Comparison of ENCODE assay signal across 21 cellular contexts in the genomic region with DNA sequence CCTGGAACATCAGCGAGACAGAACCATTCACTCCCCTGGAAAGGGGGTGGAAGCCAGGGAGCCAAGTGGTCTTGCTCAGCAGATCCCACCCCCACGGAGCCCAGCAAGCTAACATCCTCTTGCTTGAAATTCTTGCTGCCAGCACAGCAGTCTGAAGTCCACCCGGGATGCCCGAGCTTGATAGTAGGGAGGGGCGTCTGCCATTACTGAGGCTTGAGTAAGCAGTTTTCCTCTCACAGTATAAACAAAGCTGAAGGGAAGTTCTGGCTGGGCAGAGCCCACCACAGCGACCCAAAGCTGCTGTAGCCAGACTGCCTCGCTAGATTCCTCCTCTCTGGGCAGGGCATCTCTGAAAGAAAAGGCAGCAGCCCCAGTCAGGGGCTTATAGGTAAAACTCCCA.
A peak's percentile ranks its signal among the peaks of the same experiment; 100 is the strongest.
DNase-seq lines count a peak whose midpoint lies in the region; ATAC-seq and TF ChIP-seq lines count a peak whose summit lies in the region.
"Had no signal": no experiment of that assay in that cellular context is flagged by ENCODE, and none has a peak within 500 bp of the region (broad histone marks: within the 10 kb centered on the region; RNA-seq: fewer than 3 reads in every experiment).

No MANE protein-coding gene starts in this region.

- H3K9me3 Mint-ChIP-seq in neural progenitor cell: peaks cover 6% of the 10 kb centered on the region

- no TSS peak for BruUV-seq in IMR-90 (replicated peaks; lab: Mats Ljungman, UMichigan)

- H3K27ac ChIP-seq in AG04450 (ENCODE audit: low read depth, low read length) (no peak overlapping the region), IMR-90 (ENCODE audit: insufficient read depth, low read length) (peak overlapping the region; percentile 10; the same call in 1 of the 2 replicates), neural progenitor cell (no peak overlapping the region)
- H3K27ac ChIP-seq: esophagus squamous epithelium, transverse colon had no signal

- H2AK9ac ChIP-seq in IMR-90 (replicated peaks; ENCODE audit: low read depth, low read length, poor library complexity): no peak overlapping the region

- no peak overlapping the region for H3K27ac Mint-ChIP-seq in neural progenitor cell
- H3K27ac Mint-ChIP-seq: CD8-positive, alpha-beta memory T cell; natural killer cell treated with Interleukin-12 subunit alpha and Interleukin-12 subunit beta and Interleukin-15 and Interleukin-18, amount 100 ng/mL, for 72 hours; T-helper 17 cell had no signal

- peak overlapping the region; percentile 31 for H3K4me2 ChIP-seq in IMR-90 (ENCODE audit: low read depth, low read length)
- H3K4me2 ChIP-seq in neural progenitor cell: no peak overlapping the region

- no peak overlapping the region for H3K56ac ChIP-seq in IMR-90 (ENCODE audit: extremely low read depth, insufficient read depth, low read length)

- in situ Hi-C loops in IMR-90 (cut with MboI; ENCODE audit: low sequenced_read_pairs): no loop called here

- no peaks in the 10 kb centered on the region for H3K79me2 ChIP-seq in neural progenitor cell (ENCODE audit: low read depth)

- peak overlapping the region; percentile 73; the same call in 1 of the 2 replicates for H3K14ac ChIP-seq in IMR-90 (replicated peaks; ENCODE audit: low read depth, low read length)

- ATAC-seq in IMR-90 (ENCODE audit: low read depth) (peak; percentile 92), GM21360 (IDR thresholded peaks at IDR 0.05; ENCODE audit: unreplicated experiment) (no peak), HG03039 (IDR thresholded peaks at IDR 0.05; ENCODE audit: unreplicated experiment) (no peak)
- ATAC-seq: activated CD4-positive, CD25-positive, alpha-beta regulatory T cell treated with anti-CD3 and anti-CD28 coated beads, Interleukin-2, amount 50 U/mL, for 24 hours; natural killer cell treated with Interleukin-12 subunit alpha and Interleukin-12 subunit beta and Interleukin-15 and Interleukin-18, amount 100 ng/mL, for 72 hours; stimulated activated naive CD8-positive, alpha-beta T cell treated with anti-CD3 and anti-CD28 coated beads, Interleukin-15, Interleukin-2, amounts not matched to agents 100 U/mL and 50 U/mL, for 24 hours; T-helper 17 cell had no signal

- peaks cover 9% of the 10 kb centered on the region for H3K4me1 Mint-ChIP-seq in neural progenitor cell
- H3K4me1 Mint-ChIP-seq: CD8-positive, alpha-beta memory T cell; T-helper 17 cell had no signal

- H3K36me3 Mint-ChIP-seq in neural progenitor cell: no peaks in the 10 kb centered on the region
- H3K36me3 Mint-ChIP-seq: CD8-positive, alpha-beta memory T cell had no signal

- H4K5ac ChIP-seq in IMR-90 (ENCODE audit: low read depth, low read length): peak overlapping the region; percentile 52

- H3K4me1 ChIP-seq in IMR-90 (ENCODE audit: control insufficient read depth, insufficient read depth, low read length) (peaks cover 6% of the 10 kb centered on the region), neural progenitor cell (peaks cover 15% of the 10 kb centered on the region)
- H3K4me1 ChIP-seq: esophagus squamous epithelium, transverse colon had no signal

- peak overlapping the region; percentile 79 for H2BK20ac ChIP-seq in IMR-90 (ENCODE audit: low read depth, low read length)

- no peaks in the 10 kb centered on the region; the same call in 1 of the 2 replicates for H3K9me1 ChIP-seq in IMR-90 (ENCODE audit: insufficient read depth, low read length)

- no peaks in the 10 kb centered on the region for H3K79me1 ChIP-seq in IMR-90 (ENCODE audit: low read depth in 1 of 2, low read length in 2 of 2)

- no peaks in the 10 kb centered on the region for H3K27me3 ChIP-seq in AG04450 (ENCODE audit: control insufficient read depth, insufficient read depth, low read length)
- no peaks in the 10 kb centered on the region for H3K27me3 ChIP-seq in IMR-90 (ENCODE audit: control insufficient read depth, insufficient read depth, low read length)
- no peaks in the 10 kb centered on the region for H3K27me3 ChIP-seq in neural progenitor cell
- H3K27me3 ChIP-seq: esophagus squamous epithelium, transverse colon had no signal

- H4K91ac ChIP-seq in IMR-90 (ENCODE audit: insufficient read depth, low read depth, low read length): peak overlapping the region; percentile 57

- DNase-seq in AG04450 (ENCODE audit: low read depth, low spot score) (peak; percentile 8), IMR-90 (peak; percentile 65), choroid plexus epithelial cell (ENCODE audit: low read depth) (peak; percentile 66), neural progenitor cell (ENCODE audit: low spot score) (no peak), MV-4-11 (lab: John Stamatoyannopoulos, UW) (no peak), iPS-NIHi11 (ENCODE audit: low spot score) (no peak)
- DNase-seq: CD8-positive, alpha-beta memory T cell; DMS79 treated with DMSO at 0.1 percent for 48 hours; effector CD8-positive, alpha-beta T cell; esophagus squamous epithelium; HCEC 1CT; NCI-H1417; NCI-H748 treated with DMSO at 0.1 percent for 48 hours; OCI-M1; stimulated activated naive CD8-positive, alpha-beta T cell treated with anti-CD3 and anti-CD28 coated beads, Interleukin-15, Interleukin-2, amounts not matched to agents 100 U/mL and 50 U/mL, for 24 hours; T-helper 17 cell; transverse colon had no signal

- no peaks in the 10 kb centered on the region for H3F3A ChIP-seq in neural progenitor cell (ENCODE audit: low read depth)

- CTCF ChIA-PET in AG04450 (lab: Charles Lee): no interaction called here
- CTCF ChIA-PET in IMR-90 (lab: Yijun Ruan, JAX): no interaction called here

- H2BK5ac ChIP-seq in IMR-90 (ENCODE audit: low read depth, low read length, poor library complexity, severe bottlenecking): peak overlapping the region; percentile 39

- H2BK15ac ChIP-seq in IMR-90 (ENCODE audit: low read depth, low read length): peak overlapping the region; percentile 47; the same call in 2 of the 3 replicates

- H3K9me3 ChIP-seq in AG04450 (ENCODE audit: control insufficient read depth, insufficient read depth, low read length) (peaks cover 7% of the 10 kb centered on the region; the same call in 1 of the 2 replicates), IMR-90 (ENCODE audit: control insufficient read depth, insufficient read depth, low read length) (no peaks in the 10 kb centered on the region), neural progenitor cell (ENCODE audit: low read depth) (no peaks in the 10 kb centered on the region)
- H3K9me3 ChIP-seq: transverse colon had no signal

- dilution Hi-C loops in IMR-90 (cut with HindIII; ENCODE audit: low sequenced_read_pairs, unreplicated experiment): no loop called here

- no CpG with 5 or more reads among the region's 7 CpGs for WGBS in IMR-90 (ENCODE audit: extremely low coverage in 2 of 2, insufficient read length in 1 of 2), 2 experiments

- no peaks in the 10 kb centered on the region for H3K27me3 Mint-ChIP-seq in neural progenitor cell (ENCODE audit: insufficient read depth, low read depth)
- H3K27me3 Mint-ChIP-seq: CD8-positive, alpha-beta memory T cell; natural killer cell treated with Interleukin-12 subunit alpha and Interleukin-12 subunit beta and Interleukin-15 and Interleukin-18, amount 100 ng/mL, for 72 hours; T-helper 17 cell had no signal

- H3K4me3 Mint-ChIP-seq in neural progenitor cell: no peak overlapping the region
- H3K4me3 Mint-ChIP-seq: CD8-positive, alpha-beta memory T cell; natural killer cell treated with Interleukin-12 subunit alpha and Interleukin-12 subunit beta and Interleukin-15 and Interleukin-18, amount 100 ng/mL, for 72 hours; T-helper 17 cell had no signal

- H3K4me3 ChIP-seq in AG04450 (ENCODE audit: low read depth, low read length) (no peak overlapping the region), IMR-90 (ENCODE audit: insufficient read depth, low read depth, low read length) (no peak overlapping the region), choroid plexus epithelial cell (ENCODE audit: low read depth, low read length) (peak overlapping the region; percentile 25), neural progenitor cell (no peak overlapping the region)
- H3K4me3 ChIP-seq: esophagus squamous epithelium, transverse colon had no signal

- TF ChIP-seq CTCF in AG04450 (IDR thresholded peaks at IDR 0.05; ENCODE audit: low read depth, low read length): no peak
- TF ChIP-seq CTCF in IMR-90 (conservative IDR thresholded peaks at IDR 0.05; ENCODE audit: low read depth, low read length): no peak
- TF ChIP-seq CTCF in choroid plexus epithelial cell (conservative IDR thresholded peaks at IDR 0.05; ENCODE audit: low read depth, low read length): no peak
- no peak for TF ChIP-seq CTCF in neural progenitor cell (IDR thresholded peaks at IDR 0.05)

- H3K9ac ChIP-seq in IMR-90 (ENCODE audit: low read depth, low read length): no peak overlapping the region
- no peak overlapping the region for H3K9ac ChIP-seq in neural progenitor cell

- TF ChIP-seq POLR2A in IMR-90 (IDR thresholded peaks at IDR 0.05; ENCODE audit: low read depth, low read length): no peak

- intact Hi-C loops in IMR-90 (cut with micrococcal nuclease): no loop called here

- peak overlapping the region; percentile 85 for H3K4ac ChIP-seq in IMR-90 (ENCODE audit: low read depth, low read length)

- POLR2A ChIA-PET in AG04450 (lab: Yijun Ruan, JAX) (no interaction called here), IMR-90 (lab: Charles Lee; ENCODE audit: unreplicated experiment) (interaction anchor here (0.7 kb wide), 1 partner anchor 13 kb away, joined by 5 read pairs; no protein-coding TSS in a partner anchor)

- H2AK5ac ChIP-seq in IMR-90 (ENCODE audit: low read depth, low read length): no peak overlapping the region

- H3K18ac ChIP-seq in IMR-90 (ENCODE audit: low read depth, low read length): peak overlapping the region; percentile 63

- H4K20me1 ChIP-seq in IMR-90 (ENCODE audit: insufficient read depth, low read length): no peaks in the 10 kb centered on the region
- no peaks in the 10 kb centered on the region for H4K20me1 ChIP-seq in neural progenitor cell (ENCODE audit: low read depth)

- TF ChIP-seq RAD21 in IMR-90 (IDR thresholded peaks at IDR 0.05; ENCODE audit: low read length): no peak

- H2AFZ ChIP-seq in IMR-90 (replicated peaks; ENCODE audit: low read length, poor library complexity): peak overlapping the region; percentile 80
- H2AFZ ChIP-seq in neural progenitor cell (replicated peaks): peak overlapping the region; percentile 9

- H3K36me3 ChIP-seq in IMR-90 (ENCODE audit: control insufficient read depth, insufficient read depth, low read length): no peaks in the 10 kb centered on the region
- H3K36me3 ChIP-seq in neural progenitor cell: no peaks in the 10 kb centered on the region
- H3K36me3 ChIP-seq: esophagus squamous epithelium, transverse colon had no signal

- H3K23ac ChIP-seq in IMR-90 (ENCODE audit: low read depth, low read length): peak overlapping the region; percentile 72

- peak overlapping the region; percentile 50 to 81; a peak in 3 of 4 replicates for H4K8ac ChIP-seq in IMR-90 (ENCODE audit: low read depth in 2 of 2, low read length in 2 of 2)

- peak overlapping the region; percentile 91 for H2BK120ac ChIP-seq in IMR-90 (ENCODE audit: low read depth, low read length)

TF ChIP-seq in IMR-90, 13 proteins besides CTCF, POLR2A, EP300 and RAD21:
- no peak for TF ChIP-seq CHD1 (IDR thresholded peaks at IDR 0.05; ENCODE audit: low read depth, low read length)
- TF ChIP-seq MAFK (IDR thresholded peaks at IDR 0.05; ENCODE audit: low read depth, low read length): peak; percentile 40; the same call in 1 of the 2 replicates

Comparison
In these comparisons a context has a peak if more than half of its experiments do, and no peak if none do; other contexts are left out.
1. DNase-seq: peak in AG04450 (single experiment), IMR-90 (single experiment) and choroid plexus epithelial cell (single experiment); none in neural progenitor cell (single experiment), MV-4-11 (single experiment) and iPS-NIHi11 (single experiment).